ENCODE assay signal across 16 cellular contexts in the genomic region with DNA sequence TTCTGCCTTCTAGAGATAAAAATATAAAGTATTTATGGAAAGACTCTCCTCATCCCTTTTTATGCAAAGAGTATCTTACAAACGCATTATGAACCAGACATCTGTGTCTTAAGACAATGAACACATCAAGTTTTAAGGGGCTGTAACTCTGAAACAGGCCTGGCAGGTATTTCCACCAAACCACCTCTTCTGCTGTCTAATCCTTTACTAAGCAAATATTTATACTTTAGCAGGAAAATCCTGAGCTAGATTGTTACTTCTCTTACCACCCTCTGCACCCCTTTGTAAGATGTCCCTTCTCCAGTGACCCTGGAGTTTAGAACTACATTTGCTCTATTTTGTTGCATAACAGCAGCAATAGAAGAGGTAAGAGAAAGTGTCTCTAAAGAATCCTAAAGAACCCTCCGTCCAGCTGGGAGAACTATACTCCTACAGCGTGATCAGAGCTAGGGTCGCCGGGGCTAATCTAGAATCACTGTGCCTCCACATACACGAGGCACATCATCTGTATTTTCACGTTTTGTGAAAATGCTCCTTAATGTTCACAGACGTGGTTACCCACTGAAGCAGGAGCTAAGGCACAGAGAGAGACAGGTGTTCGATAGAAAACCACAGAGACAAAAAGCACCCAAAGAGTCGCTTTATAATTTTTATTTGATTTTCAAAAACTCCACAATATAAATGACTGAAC.
DNase-seq lines count a peak whose midpoint lies in the region; ATAC-seq and TF ChIP-seq lines count a peak whose summit lies in the region.
"Had no signal": no experiment of that assay in that cellular context is flagged by ENCODE, and none has a peak within 500 bp of the region (broad histone marks: within the 10 kb centered on the region; RNA-seq: fewer than 3 reads in every experiment).

No MANE protein-coding gene starts in this region.

- H3K27ac ChIP-seq in OCI-LY7 (ENCODE audit: low read depth, low read length, poor library complexity, severe bottlenecking), result peak overlapping the region; percentile 92
- H3K27ac ChIP-seq: ovary had no signal

- H3K27ac Mint-ChIP-seq in activated T-cell treated with anti-CD3 and anti-CD28 coated beads, Interleukin-2, amount 50 U/mL, for 72 hours, result peak overlapping the region; percentile 88
- peak overlapping the region; percentile 91 to 97 for H3K27ac Mint-ChIP-seq in effector memory CD8-positive, alpha-beta T cell
- peak overlapping the region; percentile 88 to 96 for H3K27ac Mint-ChIP-seq in stimulated activated naive CD8-positive, alpha-beta T cell treated with anti-CD3 and anti-CD28 coated beads, Interleukin-15, amount 100 ng/mL, for 72 hours

- no peaks in the 10 kb centered on the region for H3K27me3 Mint-ChIP-seq in activated T-cell treated with anti-CD3 and anti-CD28 coated beads, Interleukin-2, amount 50 U/mL, for 72 hours (ENCODE audit: low read depth)
- H3K27me3 Mint-ChIP-seq in effector memory CD8-positive, alpha-beta T cell, result no peaks in the 10 kb centered on the region
- no peaks in the 10 kb centered on the region for H3K27me3 Mint-ChIP-seq in stimulated activated naive CD8-positive, alpha-beta T cell treated with anti-CD3 and anti-CD28 coated beads, Interleukin-15, amount 100 ng/mL, for 72 hours

- H3K9me2 ChIP-seq in OCI-LY7 (ENCODE audit: insufficient read depth, low read length), result no peaks in the 10 kb centered on the region

- peak overlapping the region; percentile 91 for H3K4me2 ChIP-seq in OCI-LY7 (ENCODE audit: low read length)

- H3K4me3 ChIP-seq in OCI-LY7 (ENCODE audit: low read depth, low read length, poor library complexity, severe bottlenecking) (peak overlapping the region; percentile 63), HAP-1 (no peak overlapping the region)
- H3K4me3 ChIP-seq: lung, ovary had no signal

- no TSS peak for BruUV-seq in OCI-LY7 (replicated peaks; lab: Mats Ljungman, UMichigan)

- ATAC-seq in activated T-cell treated with anti-CD3 and anti-CD28 coated beads, Interleukin-2, amount 50 U/mL, for 72 hours (replicated peaks in 1 of 2), result peak; percentile 6 to 14
- peak; percentile 51 for ATAC-seq in effector memory CD8-positive, alpha-beta T cell (replicated peaks)
- ATAC-seq in stimulated activated naive CD8-positive, alpha-beta T cell treated with anti-CD3 and anti-CD28 coated beads, Interleukin-15, amount 100 ng/mL, for 72 hours, result peak; percentile 1
- no peak for ATAC-seq in HG03469 (IDR thresholded peaks at IDR 0.05; ENCODE audit: unreplicated experiment)

- H3K4me3 Mint-ChIP-seq in activated T-cell treated with anti-CD3 and anti-CD28 coated beads, Interleukin-2, amount 50 U/mL, for 72 hours, result peak overlapping the region; percentile 82 to 86
- peak overlapping the region; percentile 34 to 65 for H3K4me3 Mint-ChIP-seq in effector memory CD8-positive, alpha-beta T cell
- H3K4me3 Mint-ChIP-seq in stimulated activated naive CD8-positive, alpha-beta T cell treated with anti-CD3 and anti-CD28 coated beads, Interleukin-15, amount 100 ng/mL, for 72 hours, result peak overlapping the region; percentile 49 to 81

- H3K9me3 ChIP-seq in OCI-LY7 (ENCODE audit: low read length) (no peaks in the 10 kb centered on the region), HAP-1 (no peaks in the 10 kb centered on the region)
- H3K9me3 ChIP-seq: ovary had no signal

- POLR2A ChIA-PET in OCI-LY7 (lab: Charles Lee), result interaction anchor here (0.6 to 6.0 kb wide), 24 partner anchors 11 to 363 kb away, joined by 3 to 77 read pairs (median 4); no protein-coding TSS in a partner anchor

- peaks cover 100% of the 10 kb centered on the region for H3K4me1 Mint-ChIP-seq in activated T-cell treated with anti-CD3 and anti-CD28 coated beads, Interleukin-2, amount 50 U/mL, for 72 hours (ENCODE audit: low read depth)
- peaks cover 50 to 82% of the 10 kb centered on the region in 2 donors for H3K4me1 Mint-ChIP-seq in effector memory CD8-positive, alpha-beta T cell (ENCODE audit: low read depth in 2 of 2)
- peaks cover 91% of the 10 kb centered on the region for H3K4me1 Mint-ChIP-seq in stimulated activated naive CD8-positive, alpha-beta T cell treated with anti-CD3 and anti-CD28 coated beads, Interleukin-15, amount 100 ng/mL, for 72 hours

- H3K9me3 Mint-ChIP-seq in activated T-cell treated with anti-CD3 and anti-CD28 coated beads, Interleukin-2, amount 50 U/mL, for 72 hours, result no peaks in the 10 kb centered on the region
- no peaks in the 10 kb centered on the region for H3K9me3 Mint-ChIP-seq in effector memory CD8-positive, alpha-beta T cell
- no peaks in the 10 kb centered on the region for H3K9me3 Mint-ChIP-seq in stimulated activated naive CD8-positive, alpha-beta T cell treated with anti-CD3 and anti-CD28 coated beads, Interleukin-15, amount 100 ng/mL, for 72 hours

- CTCF ChIA-PET in OCI-LY7 (lab: Charles Lee; ENCODE audit: unreplicated experiment), result interaction anchor here (1.2 to 1.6 kb wide), 2 partner anchors 9 to 37 kb away, joined by 4 read pairs; no protein-coding TSS in a partner anchor

- TF ChIP-seq CTCF in OCI-LY7 (conservative IDR thresholded peaks at IDR 0.05; ENCODE audit: low read length), result no peak

- H4K20me1 ChIP-seq in OCI-LY7 (ENCODE audit: insufficient read depth, low read length), result no peaks in the 10 kb centered on the region

- DNase-seq in activated T-cell treated with anti-CD3 and anti-CD28 coated beads, Interleukin-2, amount 50 U/mL, for 72 hours, result no peak
- DNase-seq in activated T-cell treated with anti-CD3 and anti-CD28 coated beads for 4 hours, result no peak
- peak; percentile 67 for DNase-seq in OCI-LY7 (ENCODE audit: low spot score)
- DNase-seq in effector memory CD8-positive, alpha-beta T cell, result no peak
- no peak for DNase-seq in stimulated activated naive CD8-positive, alpha-beta T cell treated with anti-CD3 and anti-CD28 coated beads, Interleukin-15, amount 100 ng/mL, for 72 hours
- no peak for DNase-seq in GDM1 (lab: John Stamatoyannopoulos, UW)
- no peak for DNase-seq in HAP-1 (ENCODE audit: low spot score in 2 of 2)
- DNase-seq: activated gamma-delta T cell; cerebellar nuclear complex; NCI-H1417 treated with DMSO at 0.1 percent for 48 hours; NCI-H526; ovary; SHP77 treated with DMSO at 0.1 percent for 48 hours; stimulated activated CD4-positive, alpha-beta T cell treated with anti-CD3 and anti-CD28 coated beads, Interleukin-15, amount 100 ng/mL, for 24 hours had no signal

- intact Hi-C loops in OCI-LY7 (cut with micrococcal nuclease; ENCODE audit: unreplicated experiment), result loop anchor here (2.0 kb wide), 2 partner anchors 63 to 389 kb away; no protein-coding TSS in a partner anchor

- H3K79me2 ChIP-seq in OCI-LY7 (ENCODE audit: insufficient read depth, low read depth, low read length), result peaks cover 100% of the 10 kb centered on the region

- H3K4me1 ChIP-seq in OCI-LY7 (ENCODE audit: insufficient read depth, low read length, poor library complexity, severe bottlenecking), result peaks cover 98% of the 10 kb centered on the region
- H3K4me1 ChIP-seq in HAP-1, result peaks cover 3% of the 10 kb centered on the region; the same call in 1 of the 2 replicates

- no peaks in the 10 kb centered on the region for H3K36me3 ChIP-seq in OCI-LY7 (ENCODE audit: insufficient read depth, low read length)
- H3K36me3 ChIP-seq in HAP-1 (replicated peaks), result no peaks in the 10 kb centered on the region
- H3K36me3 ChIP-seq: ovary had no signal

- H2AFZ ChIP-seq in OCI-LY7 (ENCODE audit: low read length), result peak overlapping the region; percentile 32; the same call in 1 of the 2 replicates

- no peaks in the 10 kb centered on the region for H3K27me3 ChIP-seq in HAP-1 (ENCODE audit: low read depth)
- H3K27me3 ChIP-seq: ovary had no signal

- in situ Hi-C loops in HAP-1 (cut with MboI; ENCODE audit: low sequenced_read_pairs), result no loop called here

- no peaks in the 10 kb centered on the region for H3K36me3 Mint-ChIP-seq in activated T-cell treated with anti-CD3 and anti-CD28 coated beads, Interleukin-2, amount 50 U/mL, for 72 hours (ENCODE audit: insufficient read depth in 2 of 2)
- no peaks in the 10 kb centered on the region for H3K36me3 Mint-ChIP-seq in effector memory CD8-positive, alpha-beta T cell (ENCODE audit: insufficient read depth)
